19 cellular contexts compared by ENCODE assay signal in genomic region chr14:71690478-71690877, GRCh38.
"Had no signal": no experiment of that assay in that cellular context is flagged by ENCODE, and none has a peak within 500 bp of the region (broad histone marks: within the 10 kb centered on the region; RNA-seq: fewer than 3 reads in every experiment).

No MANE protein-coding gene starts in this region.

- H3K27me3 Mint-ChIP-seq: naive B cell had no signal

- H3K36me3 ChIP-seq: gastrocnemius medialis, thoracic aorta, transverse colon had no signal

- DNase-seq: effector memory CD4-positive, alpha-beta T cell; gastrocnemius medialis; heart right ventricle; left ventricle myocardium inferior; lower lobe of right lung; naive B cell; sigmoid colon; stimulated activated CD4-positive, alpha-beta T cell treated with anti-CD3 and anti-CD28 coated beads, Interleukin-2, amount 100 ng/mL, for 24 hours; stimulated activated CD4-positive, alpha-beta T cell treated with anti-CD3 and anti-CD28 coated beads, Interleukin-4, amount 100 ng/mL, for 4 hours; stimulated activated naive CD4-positive, alpha-beta T cell; stomach; substantia nigra; transverse colon had no signal

- H3K27me3 ChIP-seq: gastrocnemius medialis, heart right ventricle, sigmoid colon, stomach, transverse colon had no signal

- H3K9me3 ChIP-seq: gastrocnemius medialis, heart right ventricle, left ventricle myocardium inferior, lower lobe of right lung, sigmoid colon, stomach, thoracic aorta, transverse colon had no signal

- H3K9me3 Mint-ChIP-seq: naive B cell, nephron had no signal

- H3K4me1 ChIP-seq: gastrocnemius medialis, left ventricle myocardium inferior had no signal

- H3K4me3 Mint-ChIP-seq: naive B cell, nephron had no signal

- FAIRE-seq: endometrium, keratinocyte had no signal

- H3K27ac ChIP-seq: gastrocnemius medialis, heart right ventricle, left ventricle myocardium inferior, lower lobe of right lung, skin epidermis, stomach, thoracic aorta, transverse colon had no signal

- ATAC-seq: esophagus mucosa, gastrocnemius medialis, heart right ventricle, lower lobe of right lung had no signal

- H3K4me3 ChIP-seq: gastrocnemius medialis, heart right ventricle, left ventricle myocardium inferior, lower lobe of right lung, sigmoid colon, skin epidermis, stomach, thoracic aorta, transverse colon had no signal
